ENCODE assay signal across 8 cellular contexts in genomic region chr12:26097046-26097878, GRCh38. TPM values are rescaled to one million over a fixed set of nuclear protein-coding genes. Genes with fewer than 3 reads are reported as not detected.
DNase-seq lines count a peak whose midpoint lies in the region; ATAC-seq, FAIRE-seq and TF ChIP-seq lines count a peak whose summit lies in the region.

No MANE protein-coding gene starts in this region.

- H3K4me1 ChIP-seq in H1 (replicated peaks in 1 of 4; ENCODE audit: control insufficient read depth in 3 of 4, insufficient read depth in 4 of 4, low read length in 3 of 4): no peaks in the 10 kb centered on the region

- H3K9me3 Mint-ChIP-seq in activated CD8-positive, alpha-beta T cell treated with anti-CD3 and anti-CD28 coated beads for 36 hours: no peaks in the 10 kb centered on the region
- no peaks in the 10 kb centered on the region for H3K9me3 Mint-ChIP-seq in stimulated activated naive B cell treated with anti-CD40 and anti-IgM and Interleukin-4, amounts not matched to agents 10 μg/mL and 1 μg/mL and 100 μg/mL, for 72 hours

- no peak overlapping the region for H3K4me2 ChIP-seq in H1 (ENCODE audit: insufficient read depth in 1 of 2, low read depth in 2 of 2, low read length in 2 of 2)

- H3K14ac ChIP-seq in H1 (ENCODE audit: insufficient read length): no peak overlapping the region

- peak; percentile 88 for TF ChIP-seq CTCF in activated CD8-positive, alpha-beta T cell treated with anti-CD3 and anti-CD28 coated beads for 36 hours (IDR thresholded peaks at IDR 0.05)
- TF ChIP-seq CTCF in H1 (IDR thresholded peaks at IDR 0.05; ENCODE audit: control extremely low read depth in 1 of 3, insufficient read depth in 1 of 3, low read depth in 1 of 3, low read length in 3 of 3): peak; percentile 65 to 86 (median 84)

- no peak overlapping the region for H3K9ac ChIP-seq in H1 (replicated peaks in 1 of 4; ENCODE audit: extremely low read depth in 1 of 4, low read depth in 3 of 4, low read length in 3 of 4)

- no peak overlapping the region for H3K18ac ChIP-seq in H1 (ENCODE audit: extremely low read depth, low read length)

- WGBS in H1 (ENCODE audit: extremely low coverage in 1 of 2, insufficient coverage in 1 of 2, insufficient read length in 1 of 2, insufficient replicate concordance in 2 of 2, low coverage in 1 of 2, low lambda C conversion rate in 2 of 2, missing lambda C conversion rate in 1 of 2), 2 experiments: 16% methylated on average over 6 of the region's 6 CpGs; no CpG with 5 or more reads in 1 of the 2 experiments

- peak; percentile 88 for ATAC-seq in GM18858 (IDR thresholded peaks at IDR 0.05; ENCODE audit: unreplicated experiment)
- peak; percentile 59 for ATAC-seq in HG03457 (IDR thresholded peaks at IDR 0.05; ENCODE audit: unreplicated experiment)
- peak; percentile 93 for ATAC-seq in activated CD8-positive, alpha-beta T cell treated with anti-CD3 and anti-CD28 coated beads for 36 hours
- ATAC-seq in stimulated activated naive B cell treated with anti-CD40 and anti-IgM and Interleukin-4, amounts not matched to agents 10 μg/mL and 1 μg/mL and 100 μg/mL, for 72 hours (replicated peaks): peak; percentile 82 to 86

- peaks cover 9% of the 10 kb centered on the region for H3K27me3 Mint-ChIP-seq in activated CD8-positive, alpha-beta T cell treated with anti-CD3 and anti-CD28 coated beads for 36 hours
- peaks cover 0 to 4% of the 10 kb centered on the region in 2 donors for H3K27me3 Mint-ChIP-seq in stimulated activated naive B cell treated with anti-CD40 and anti-IgM and Interleukin-4, amounts not matched to agents 10 μg/mL and 1 μg/mL and 100 μg/mL, for 72 hours

- DNase-seq in ACHN (peak; percentile 84), NCI-H82 treated with DMSO at 0.1 percent for 48 hours (lab: John Stamatoyannopoulos, UW; ENCODE audit: unreplicated experiment) (peak; percentile 75), H1 (ENCODE audit: low read depth in 1 of 2, low spot score in 2 of 2) (peak in 1 of 2 experiments; percentile 68), midbrain (lab: John Stamatoyannopoulos, UW) (peak; percentile 87)
- DNase-seq in activated CD8-positive, alpha-beta T cell treated with anti-CD3 and anti-CD28 coated beads for 36 hours: peak; percentile 56
- peak; percentile 28 for DNase-seq in stimulated activated naive B cell treated with anti-CD40 and anti-IgM and Interleukin-4, amounts not matched to agents 10 μg/mL and 1 μg/mL and 100 μg/mL, for 72 hours

- H2BK5ac ChIP-seq in H1 (ENCODE audit: low read depth, low read length): no peak overlapping the region

- H2BK15ac ChIP-seq in H1 (ENCODE audit: low read length): no peak overlapping the region

- H3K4me3 Mint-ChIP-seq in activated CD8-positive, alpha-beta T cell treated with anti-CD3 and anti-CD28 coated beads for 36 hours: no peak overlapping the region
- no peak overlapping the region for H3K4me3 Mint-ChIP-seq in stimulated activated naive B cell treated with anti-CD40 and anti-IgM and Interleukin-4, amounts not matched to agents 10 μg/mL and 1 μg/mL and 100 μg/mL, for 72 hours

- CTCF ChIA-PET in activated CD8-positive, alpha-beta T cell treated with anti-CD3 and anti-CD28 coated beads for 36 hours (lab: Charles Lee): interaction anchor here (0.6 to 2.5 kb wide), 22 partner anchors 8 to 788 kb away, joined by 3 to 11 read pairs (median 4); no protein-coding TSS in a partner anchor
- CTCF ChIA-PET in H1 (lab: Charles Lee; ENCODE audit: partially characterized antibody): interaction anchor here (0.5 to 1.5 kb wide), 19 partner anchors 8 to 260 kb away, joined by 3 to 7 read pairs (median 3); partner anchors contain the start of gene BHLHE41

- H4K91ac ChIP-seq in H1 (replicated peaks; ENCODE audit: insufficient read length, low read length): no peak overlapping the region

- no peak overlapping the region for H3K23ac ChIP-seq in H1 (ENCODE audit: insufficient read length)

- TF ChIP-seq RAD21 in H1 (IDR thresholded peaks at IDR 0.05 in 1 of 2, conservative IDR thresholded peaks at IDR 0.05 in 1 of 2; ENCODE audit: low read depth in 2 of 2, low read length in 2 of 2): peak; percentile 95

- peaks cover 3% of the 10 kb centered on the region for H3K4me1 Mint-ChIP-seq in activated CD8-positive, alpha-beta T cell treated with anti-CD3 and anti-CD28 coated beads for 36 hours (ENCODE audit: low read depth)
- no peaks in the 10 kb centered on the region for H3K4me1 Mint-ChIP-seq in stimulated activated naive B cell treated with anti-CD40 and anti-IgM and Interleukin-4, amounts not matched to agents 10 μg/mL and 1 μg/mL and 100 μg/mL, for 72 hours

- intact Hi-C loops in activated CD8-positive, alpha-beta T cell treated with anti-CD3 and anti-CD28 coated beads for 36 hours (cut with micrococcal nuclease): no loop called here

- H3K27me3 ChIP-seq in H1 (replicated peaks in 1 of 4; ENCODE audit: control insufficient read depth in 3 of 4, extremely low read depth in 1 of 4, insufficient read depth in 3 of 4, low read length in 3 of 4): no peaks in the 10 kb centered on the region

- H3K36me3 ChIP-seq in H1 (ENCODE audit: control insufficient read depth in 2 of 4, insufficient read depth in 4 of 4, low read length in 3 of 4): no peaks in the 10 kb centered on the region

- H4K8ac ChIP-seq in H1 (ENCODE audit: extremely low read depth, insufficient read depth, low read length): no peak overlapping the region

- no peak overlapping the region for H2AK5ac ChIP-seq in H1 (ENCODE audit: low read depth, low read length)

- H3K9me3 ChIP-seq in H1 (ENCODE audit: insufficient read depth in 2 of 2, low read depth in 1 of 2, low read length in 1 of 2): no peaks in the 10 kb centered on the region

- no peaks in the 10 kb centered on the region for H3K23me2 ChIP-seq in H1 (ENCODE audit: low read depth, low read length)

- no peak overlapping the region for H3K27ac ChIP-seq in H1 (ENCODE audit: low read depth, low read length)

- no peak overlapping the region for H2BK12ac ChIP-seq in H1 (ENCODE audit: low read depth, low read length)

- no peak overlapping the region for H3K4ac ChIP-seq in H1 (replicated peaks; ENCODE audit: insufficient read length, low read depth, low read length)

- H3K56ac ChIP-seq in H1 (replicated peaks; ENCODE audit: insufficient read length, low read depth, low read length): no peak overlapping the region

- no peak overlapping the region for H3K27ac Mint-ChIP-seq in activated CD8-positive, alpha-beta T cell treated with anti-CD3 and anti-CD28 coated beads for 36 hours
- H3K27ac Mint-ChIP-seq in stimulated activated naive B cell treated with anti-CD40 and anti-IgM and Interleukin-4, amounts not matched to agents 10 μg/mL and 1 μg/mL and 100 μg/mL, for 72 hours: no peak overlapping the region

- peak; percentile 66 for FAIRE-seq in H1 (lab: Jason Lieb, UNC)

- no peaks in the 10 kb centered on the region for H3K79me2 ChIP-seq in H1 (ENCODE audit: control insufficient read depth in 1 of 2, insufficient read depth in 2 of 2, low read length in 2 of 2)

- H3K79me1 ChIP-seq in H1 (ENCODE audit: low read depth, low read length): no peaks in the 10 kb centered on the region

- no peaks in the 10 kb centered on the region for H3K36me3 Mint-ChIP-seq in activated CD8-positive, alpha-beta T cell treated with anti-CD3 and anti-CD28 coated beads for 36 hours (ENCODE audit: low read depth)
- no peaks in the 10 kb centered on the region for H3K36me3 Mint-ChIP-seq in stimulated activated naive B cell treated with anti-CD40 and anti-IgM and Interleukin-4, amounts not matched to agents 10 μg/mL and 1 μg/mL and 100 μg/mL, for 72 hours

- no peak overlapping the region for H2BK20ac ChIP-seq in H1 (ENCODE audit: low read length)

- in situ Hi-C loops in ACHN (cut with HindIII; ENCODE audit: low pct_ligation_motif_present, low pct_unique_long_range_greater_than_20kb, low sequenced_read_pairs): no loop called here

- TF ChIP-seq EP300 in H1 (IDR thresholded peaks at IDR 0.05; ENCODE audit: borderline replicate concordance in 1 of 2, low read depth in 2 of 2, low read length in 2 of 2): no peak

- no peak overlapping the region for H2AFZ ChIP-seq in H1 (ENCODE audit: low read length)

- H4K20me1 ChIP-seq in H1 (replicated peaks in 1 of 2; ENCODE audit: control insufficient read depth in 1 of 2, insufficient read depth in 2 of 2, low read length in 2 of 2): no peaks in the 10 kb centered on the region

- no peak overlapping the region for H4K5ac ChIP-seq in H1 (ENCODE audit: insufficient read length, low read depth, low read length)

- POLR2A ChIA-PET in activated CD8-positive, alpha-beta T cell treated with anti-CD3 and anti-CD28 coated beads for 36 hours (lab: Charles Lee): no interaction called here
- POLR2A ChIA-PET in H1 (lab: Charles Lee; ENCODE audit: partially characterized antibody): no interaction called here

- TF ChIP-seq POLR2A in H1 (IDR thresholded peaks at IDR 0.05; ENCODE audit: control extremely low read depth in 1 of 2, low read depth in 2 of 2, low read length in 2 of 2): no peak

- no peak overlapping the region for H3K4me3 ChIP-seq in H1 (ENCODE audit: extremely low read depth in 1 of 4, insufficient read depth in 2 of 4, low read depth in 3 of 4, low read length in 4 of 4)

- H2BK120ac ChIP-seq in H1 (replicated peaks; ENCODE audit: low read depth, low read length): no peak overlapping the region

TF ChIP-seq in H1, 55 proteins besides CTCF, POLR2A, EP300 and RAD21 (continues in another document):
- TF ChIP-seq BACH1 (IDR thresholded peaks at IDR 0.05; ENCODE audit: low read length) (peak; percentile 37; the same call in 1 of the 2 replicates), TBP (IDR thresholded peaks at IDR 0.05; ENCODE audit: low read depth, low read length) (no peak), MAFK (IDR thresholded peaks at IDR 0.05; ENCODE audit: low read depth, low read length) (peak; percentile 68), RBBP5 (IDR thresholded peaks at IDR 0.05; ENCODE audit: borderline replicate concordance, low read depth, low read length) (no peak), SIN3A (conservative IDR thresholded peaks at IDR 0.05 in 1 of 2, IDR thresholded peaks at IDR 0.05 in 1 of 2; ENCODE audit: low read depth in 1 of 2, low read length in 2 of 2) (0 out of 4 replicates have a peak, but pooled peaks of 1 of the 2 experiments have one; percentile 33)
- TF ChIP-seq, protein P1, sequence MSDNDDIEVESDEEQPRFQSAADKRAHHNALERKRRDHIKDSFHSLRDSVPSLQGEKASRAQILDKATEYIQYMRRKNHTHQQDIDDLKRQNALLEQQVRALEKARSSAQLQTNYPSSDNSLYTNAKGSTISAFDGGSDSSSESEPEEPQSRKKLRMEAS (IDR thresholded peaks at IDR 0.05): no peak

RNA-seq across cellular contexts. Expression of gene BHLHE41, which starts 27.6 kb away (rescaled TPM):
- not detected for total RNA-seq in activated CD8-positive, alpha-beta T cell treated with anti-CD3 and anti-CD28 coated beads for 36 hours
- 1.6 and 3.4 TPM in 2 replicates for total RNA-seq in H1 (2021; fragmentation: NEBNext Ultra II Directional; extraction: Animal tissue kit (Norgen Biotek cat#: 25700))
- 0.58 and 1.1 TPM in 2 replicates for polyA plus RNA-seq in H1 (2011; rRNA removed)
- 0.49 TPM for polyA plus RNA-seq in H1 (2011; cell fraction: cytosol; rRNA removed)
- 2.5 TPM for polyA plus RNA-seq in H1 (2011; cell fraction: nucleus; rRNA removed)
- polyA plus RNA-seq in H1 (2012, experiment 1 of 2): 0.73 to 2.2 TPM (median 0.84 TPM) in 4 replicates
- polyA plus RNA-seq in H1 (2012, experiment 2 of 2): 0.09 TPM
- polyA plus RNA-seq in H1 (2013, experiment 1 of 2): 5.3 TPM
- 5.5 TPM for polyA plus RNA-seq in H1 (2013, experiment 2 of 2)
- 0.79 and 1.1 TPM in 2 replicates for polyA minus RNA-seq in H1 (2011; rRNA and poly(A)+ RNA removed)
- 0.37 TPM for polyA minus RNA-seq in H1 (2011; cell fraction: cytosol; rRNA and poly(A)+ RNA removed)
- 0.20 TPM for polyA minus RNA-seq in H1 (2011; cell fraction: nucleus; rRNA and poly(A)+ RNA removed)
